ENCODE assay signal across 12 cellular contexts in genomic region chr18:62744076-62744705, GRCh38. TPM values are rescaled to one million over a fixed set of nuclear protein-coding genes. Genes with fewer than 3 reads are reported as not detected.
DNase-seq lines count a peak whose midpoint lies in the region; ATAC-seq and TF ChIP-seq lines count a peak whose summit lies in the region.
"Had no signal": no experiment of that assay in that cellular context is flagged by ENCODE, and none has a peak within 500 bp of the region (broad histone marks: within the 10 kb centered on the region; RNA-seq: fewer than 3 reads in every experiment).

No MANE protein-coding gene starts in this region.

- H3K27me3 ChIP-seq in Karpas-422 (ENCODE audit: low read length), result no peaks in the 10 kb centered on the region
- H3K27me3 ChIP-seq: dorsolateral prefrontal cortex, tibial artery had no signal

- ATAC-seq in GM19452 (IDR thresholded peaks at IDR 0.05; ENCODE audit: unreplicated experiment), result peak; percentile 73
- peak; percentile 75 for ATAC-seq in HG03095 (IDR thresholded peaks at IDR 0.05; ENCODE audit: unreplicated experiment)
- ATAC-seq in natural killer cell, result no peak

- H3K27ac Mint-ChIP-seq in stimulated activated naive CD8-positive, alpha-beta T cell treated with anti-CD3 and anti-CD28 coated beads, Interleukin-15, Interleukin-2, amounts not matched to agents 100 ng/mL and 50 ng/mL, for 24 hours, result peak overlapping the region; percentile 5
- peak overlapping the region in 1 of 2 donors; percentile 67 for H3K27ac Mint-ChIP-seq in natural killer cell

- H3K9me2 ChIP-seq in Karpas-422 (replicated peaks; ENCODE audit: insufficient read depth, low read length), result no peaks in the 10 kb centered on the region

- DNase-seq in astrocyte of the spinal cord (ENCODE audit: low read depth, low spot score) (peak; percentile 47), NCI-H1092 treated with DMSO at 0.1 percent for 48 hours (lab: John Stamatoyannopoulos, UW) (no peak), Karpas-422 (no peak), natural killer cell (no peak)
- DNase-seq in stimulated activated CD4-positive, alpha-beta T cell treated with anti-CD3 and anti-CD28 coated beads, Interleukin-4, amount 100 ng/mL, for 4 hours, result no peak
- DNase-seq: dorsolateral prefrontal cortex, kidney, tibial artery had no signal

- no peaks in the 10 kb centered on the region for H3K9me3 Mint-ChIP-seq in stimulated activated naive CD8-positive, alpha-beta T cell treated with anti-CD3 and anti-CD28 coated beads, Interleukin-15, Interleukin-2, amounts not matched to agents 100 ng/mL and 50 ng/mL, for 24 hours
- no peaks in the 10 kb centered on the region for H3K9me3 Mint-ChIP-seq in natural killer cell

- no peaks in the 10 kb centered on the region for H3K27me3 Mint-ChIP-seq in stimulated activated naive CD8-positive, alpha-beta T cell treated with anti-CD3 and anti-CD28 coated beads, Interleukin-15, Interleukin-2, amounts not matched to agents 100 ng/mL and 50 ng/mL, for 24 hours
- H3K27me3 Mint-ChIP-seq in natural killer cell (ENCODE audit: low read depth in 2 of 2), result no peaks in the 10 kb centered on the region

- H3K4me1 Mint-ChIP-seq in stimulated activated naive CD8-positive, alpha-beta T cell treated with anti-CD3 and anti-CD28 coated beads, Interleukin-15, Interleukin-2, amounts not matched to agents 100 ng/mL and 50 ng/mL, for 24 hours (ENCODE audit: low read depth), result peaks cover 46% of the 10 kb centered on the region
- peaks cover 18% of the 10 kb centered on the region in 2 donors for H3K4me1 Mint-ChIP-seq in natural killer cell

- in situ Hi-C loops in astrocyte of the spinal cord (cut with HindIII; ENCODE audit: low sequenced_read_pairs), result no loop called here

- H3K36me3 Mint-ChIP-seq in stimulated activated naive CD8-positive, alpha-beta T cell treated with anti-CD3 and anti-CD28 coated beads, Interleukin-15, Interleukin-2, amounts not matched to agents 100 ng/mL and 50 ng/mL, for 24 hours (ENCODE audit: low read depth), result no peaks in the 10 kb centered on the region
- no peaks in the 10 kb centered on the region for H3K36me3 Mint-ChIP-seq in natural killer cell

- no peak overlapping the region for H3K4me3 Mint-ChIP-seq in stimulated activated naive CD8-positive, alpha-beta T cell treated with anti-CD3 and anti-CD28 coated beads, Interleukin-15, Interleukin-2, amounts not matched to agents 100 ng/mL and 50 ng/mL, for 24 hours
- no peak overlapping the region for H3K4me3 Mint-ChIP-seq in natural killer cell

- no peak overlapping the region for H3K9ac ChIP-seq in Karpas-422 (ENCODE audit: low read length)

- no peaks in the 10 kb centered on the region for H3K36me3 ChIP-seq in Karpas-422 (ENCODE audit: insufficient read depth, low read length)
- H3K36me3 ChIP-seq: tibial artery had no signal

- no peaks in the 10 kb centered on the region for H3K9me3 ChIP-seq in Karpas-422 (ENCODE audit: low read length)
- H3K9me3 ChIP-seq: tibial artery had no signal

- no peaks in the 10 kb centered on the region for H3K79me2 ChIP-seq in Karpas-422 (ENCODE audit: low read length)

- peaks cover 10% of the 10 kb centered on the region for H3K4me1 ChIP-seq in Karpas-422 (ENCODE audit: low read length)

- no peak overlapping the region for H3K4me3 ChIP-seq in astrocyte of the spinal cord (ENCODE audit: low read depth, low read length)
- H3K4me3 ChIP-seq in Karpas-422 (ENCODE audit: low read length), result no peak overlapping the region
- H3K4me3 ChIP-seq: dorsolateral prefrontal cortex, skin epidermis, tibial artery had no signal

- no peak overlapping the region for H3K27ac ChIP-seq in Karpas-422 (ENCODE audit: low read length)
- H3K27ac ChIP-seq: skin epidermis, tibial artery had no signal

- H2AFZ ChIP-seq in Karpas-422 (ENCODE audit: low read length), result no peak overlapping the region

- H3K4me2 ChIP-seq in Karpas-422 (ENCODE audit: low read depth, low read length, poor library complexity, severe bottlenecking), result no peak overlapping the region

- TF ChIP-seq CTCF in astrocyte of the spinal cord (IDR thresholded peaks at IDR 0.05; ENCODE audit: low read depth, low read length) (no peak), natural killer cell (IDR thresholded peaks at IDR 0.05) (no peak)

- intact Hi-C loops in natural killer cell (cut with micrococcal nuclease), result no loop called here

- 0 out of 2 replicates have a peak, but pooled peaks cover 3% of the 10 kb centered on the region for H4K20me1 ChIP-seq in Karpas-422 (ENCODE audit: insufficient read depth, low read depth, low read length)

RNA-seq across cellular contexts. Expression of gene PHLPP1, which starts 28.9 kb away (rescaled TPM):
- total RNA-seq in Karpas-422 (2014; rRNA removed; shearing (Covaris generic); ENCODE audit: low replicate concordance), result 5.1 and 6.3 TPM in 2 replicates
- 10 to 100 TPM; 12.1 to 14.8 (median 12.2) TPM for total RNA-seq in natural killer cell

Comparison
In these comparisons a context has a peak if more than half of its experiments do, and no peak if none do; other contexts are left out.
1. ATAC-seq: peak in GM19452 (single experiment) and HG03095 (single experiment); none in natural killer cell (0 of 3).